In the genomic region with DNA sequence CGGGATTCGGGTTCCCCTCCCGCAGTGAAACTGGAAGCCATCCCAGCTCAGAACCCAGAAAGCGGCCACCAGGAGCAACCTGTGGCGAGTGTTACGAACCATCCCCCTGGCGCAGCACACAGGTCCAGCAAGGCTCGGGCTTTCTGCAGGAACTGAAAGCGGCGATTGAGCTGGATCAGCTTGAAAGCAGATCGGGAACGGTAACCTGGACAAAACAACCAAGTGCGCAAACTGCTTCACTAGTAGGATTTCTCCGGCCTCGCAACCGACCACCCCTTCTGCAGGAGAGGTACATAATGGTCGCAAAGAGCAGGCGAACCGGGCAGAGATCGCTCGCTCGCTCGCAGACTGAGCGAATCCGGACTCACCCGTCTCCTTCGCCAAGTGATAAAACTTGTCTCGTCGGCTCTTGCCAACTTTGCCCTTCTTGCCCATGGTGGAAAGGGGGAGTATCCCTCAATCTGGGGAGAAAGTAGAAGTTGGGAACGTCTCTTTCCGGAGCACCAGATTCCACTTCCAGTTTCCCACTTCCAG, we compare ENCODE assay signal across 8 cellular contexts. TPM values are rescaled to one million over a fixed set of nuclear protein-coding genes. Genes with fewer than 3 reads are reported as not detected.
A peak's percentile ranks its signal among the peaks of the same experiment; 100 is the strongest.
DNase-seq lines count a peak whose midpoint lies in the region; ATAC-seq, FAIRE-seq and TF ChIP-seq lines count a peak whose summit lies in the region.

No MANE protein-coding gene starts in this region.

- POLR2A ChIA-PET in AG04449 (lab: Yijun Ruan, JAX) (interaction anchor here (0.6 to 2.4 kb wide), 5 partner anchors 9 to 434 kb away, joined by 3 to 13 read pairs (median 5); a partner anchor contains a TSS), endothelial cell of umbilical vein (lab: Charles Lee) (interaction anchor here (1.3 kb wide), 1 partner anchor 128 kb away, joined by 4 read pairs; no protein-coding TSS in a partner anchor)
- POLR2A ChIA-PET in naive thymus-derived CD8-positive, alpha-beta T cell (lab: Charles Lee), result interaction anchor here (1.0 to 10.4 kb wide), 9 partner anchors 13 to 319 kb away, joined by 3 to 177 read pairs (median 4); a partner anchor contains a TSS

- TF ChIP-seq CTCF in AG04449 (IDR thresholded peaks at IDR 0.05; ENCODE audit: insufficient read depth, low read length, missing control alignments) (no peak), RWPE2 (IDR thresholded peaks at IDR 0.05; ENCODE audit: poor library complexity, severe bottlenecking) (no peak), endothelial cell of umbilical vein (IDR thresholded peaks at IDR 0.05; ENCODE audit: extremely low read depth in 1 of 2, insufficient read depth in 1 of 2, low read depth in 1 of 2, low read length in 2 of 2) (peak in 1 of 2 donors; percentile 14)

- no peaks in the 10 kb centered on the region for H4K20me1 ChIP-seq in endothelial cell of umbilical vein (replicated peaks; ENCODE audit: control insufficient read depth, extremely low read depth, insufficient read depth, low read length)

- peaks cover 42% of the 10 kb centered on the region for H3K79me2 ChIP-seq in endothelial cell of umbilical vein (ENCODE audit: control insufficient read depth, insufficient read depth, low read length)

- ATAC-seq in GM21515 (IDR thresholded peaks at IDR 0.05; ENCODE audit: unreplicated experiment) (peak; percentile 7), RWPE2 (ENCODE audit: low read depth) (peak; percentile 10), HG02973 (IDR thresholded peaks at IDR 0.05; ENCODE audit: unreplicated experiment) (no peak)
- ATAC-seq in naive thymus-derived CD8-positive, alpha-beta T cell, result peak; percentile 12 to 14

- H3K9me1 ChIP-seq in endothelial cell of umbilical vein (replicated peaks; ENCODE audit: control insufficient read depth, extremely low read depth, insufficient read depth, low read length), result no peaks in the 10 kb centered on the region

- dilution Hi-C loops in endothelial cell of umbilical vein (cut with MboI; ENCODE audit: extremely low pct_ligation_motif_present, low sequenced_read_pairs), result no loop called here

- H3K4me3 ChIP-seq in AG04449 (ENCODE audit: low read depth, low read length) (peak overlapping the region; percentile 84), RWPE2 (ENCODE audit: severe bottlenecking) (peak overlapping the region; percentile 96), endothelial cell of umbilical vein (replicated peaks in 1 of 3; ENCODE audit: insufficient read depth in 1 of 3, low read depth in 1 of 3, low read length in 3 of 3) (peak overlapping the region; percentile 47 to 81 (median 72))

- peak overlapping the region; percentile 89 for H3K4me2 ChIP-seq in endothelial cell of umbilical vein (ENCODE audit: insufficient read depth, low read length)

- H3K9me3 Mint-ChIP-seq in naive thymus-derived CD8-positive, alpha-beta T cell, result no peaks in the 10 kb centered on the region

- H3K36me3 Mint-ChIP-seq in naive thymus-derived CD8-positive, alpha-beta T cell, result peaks cover 9 to 73% (median 25%) of the 10 kb centered on the region in 3 donors

- intact Hi-C loops in endothelial cell of umbilical vein (cut with micrococcal nuclease), result loop anchor here (1.0 to 10.0 kb wide), 4 partner anchors 15 to 1252 kb away; a partner anchor contains a TSS

- H3K9ac ChIP-seq in endothelial cell of umbilical vein (replicated peaks; ENCODE audit: extremely low read depth, insufficient read depth, low read length), result peak overlapping the region; percentile 86

- no peak for TF ChIP-seq POLR2A in endothelial cell of umbilical vein (IDR thresholded peaks at IDR 0.05; ENCODE audit: low read depth, low read length)

- H3K9me3 ChIP-seq in RWPE2 (ENCODE audit: severe bottlenecking), result no peaks in the 10 kb centered on the region
- H3K9me3 ChIP-seq in endothelial cell of umbilical vein (replicated peaks; ENCODE audit: control insufficient read depth, insufficient read depth, low read length), result no peaks in the 10 kb centered on the region

- H3K27me3 ChIP-seq in RWPE2 (ENCODE audit: insufficient read depth, poor library complexity, severe bottlenecking), result no peaks in the 10 kb centered on the region
- no peaks in the 10 kb centered on the region for H3K27me3 ChIP-seq in endothelial cell of umbilical vein (ENCODE audit: control insufficient read depth in 2 of 2, insufficient read depth in 2 of 2, low read length in 2 of 2)

- H3K36me3 ChIP-seq in RWPE2 (ENCODE audit: low read depth), result peaks cover 82% of the 10 kb centered on the region
- H3K36me3 ChIP-seq in endothelial cell of umbilical vein (ENCODE audit: control insufficient read depth in 2 of 2, extremely low read depth in 1 of 2, insufficient read depth in 2 of 2, low read length in 2 of 2), result peaks cover 46 to 56% of the 10 kb centered on the region in 2 experiments

- peak overlapping the region; percentile 97 to 100 (median 99) for H3K27ac Mint-ChIP-seq in naive thymus-derived CD8-positive, alpha-beta T cell

- CTCF ChIA-PET in AG04449 (lab: Yijun Ruan, JAX), result interaction anchor here (0.8 to 0.9 kb wide), 2 partner anchors 22 to 25 kb away, joined by 3 read pairs; no protein-coding TSS in a partner anchor
- CTCF ChIA-PET in endothelial cell of umbilical vein (lab: Charles Lee), result interaction anchor here (1.1 to 1.4 kb wide), 3 partner anchors 8 to 84 kb away, joined by 3 to 4 read pairs (median 3); no protein-coding TSS in a partner anchor

- TSS peak; percentile 46 for BruUV-seq in endothelial cell of umbilical vein (replicated peaks; lab: Mats Ljungman, UMichigan)

- H3K27ac ChIP-seq in RWPE2 (ENCODE audit: poor library complexity, severe bottlenecking) (peak overlapping the region; percentile 65), endothelial cell of umbilical vein (ENCODE audit: insufficient read depth, low read depth, low read length) (peak overlapping the region; percentile 92)

- H3K4me1 ChIP-seq in RWPE2 (ENCODE audit: insufficient read depth, poor library complexity, severe bottlenecking) (peaks cover 8% of the 10 kb centered on the region), endothelial cell of umbilical vein (ENCODE audit: control insufficient read depth, extremely low read depth, insufficient read depth, low read length) (peaks cover 23% of the 10 kb centered on the region)

- peaks cover 39 to 81% (median 79%) of the 10 kb centered on the region in 4 donors for H3K4me1 Mint-ChIP-seq in naive thymus-derived CD8-positive, alpha-beta T cell

- H3K4me3 Mint-ChIP-seq in naive thymus-derived CD8-positive, alpha-beta T cell, result peak overlapping the region; percentile 92 to 100 (median 98)

- DNase-seq in AG04449 (ENCODE audit: low read depth, low spot score) (no peak), RWPE2 (ENCODE audit: low spot score) (no peak), endothelial cell of umbilical vein (ENCODE audit: low read depth, low spot score) (no peak), NCI-H1417 treated with DMSO at 0.1 percent for 48 hours (lab: John Stamatoyannopoulos, UW) (no peak), COLO829 (ENCODE audit: low spot score) (no peak)
- DNase-seq in naive thymus-derived CD8-positive, alpha-beta T cell, result peak in 1 of 10 donors; percentile 22

- FAIRE-seq in endothelial cell of umbilical vein (lab: Jason Lieb, UNC), result peak; percentile 50

- H2AFZ ChIP-seq in endothelial cell of umbilical vein (ENCODE audit: low read depth, low read length), result peak overlapping the region; percentile 5

- H3K27me3 Mint-ChIP-seq in naive thymus-derived CD8-positive, alpha-beta T cell, result no peaks in the 10 kb centered on the region

RNA-seq across cellular contexts. Expression of a gene that starts 0.7 kb away (rescaled TPM):
- 179 TPM in 2 replicates for total RNA-seq in endothelial cell of umbilical vein
- polyA plus RNA-seq in endothelial cell of umbilical vein, result 170 and 236 TPM in 2 replicates
- 258 and 310 TPM in 2 replicates for polyA plus RNA-seq in endothelial cell of umbilical vein (2011; cell fraction: cytosol; rRNA removed)
- polyA plus RNA-seq in endothelial cell of umbilical vein (2011; cell fraction: nucleus; rRNA removed), result 206 and 284 TPM in 2 replicates
- 213 and 261 TPM in 2 replicates for polyA plus RNA-seq in endothelial cell of umbilical vein (2012)
- polyA minus RNA-seq in endothelial cell of umbilical vein, result 240 and 255 TPM in 2 replicates
- polyA minus RNA-seq in endothelial cell of umbilical vein (2011; cell fraction: cytosol; rRNA and poly(A)+ RNA removed), result 139 TPM
- polyA minus RNA-seq in endothelial cell of umbilical vein (2011; cell fraction: nucleus; rRNA and poly(A)+ RNA removed), result 57.3 and 70.1 TPM in 2 replicates
- 100 to 1,000 TPM; 139 to 143 TPM for total RNA-seq in naive thymus-derived CD8-positive, alpha-beta T cell
- 100 to 1,000 TPM; 173 to 214 (median 191) TPM for polyA plus RNA-seq in naive thymus-derived CD8-positive, alpha-beta T cell

RNA-seq across cellular contexts. Expression of a gene that starts 0.9 kb away (rescaled TPM):
- 50.2 and 60.2 TPM in 2 replicates for total RNA-seq in endothelial cell of umbilical vein
- polyA plus RNA-seq in endothelial cell of umbilical vein, result 27.3 and 42.1 TPM in 2 replicates
- 43.5 and 45.2 TPM in 2 replicates for polyA plus RNA-seq in endothelial cell of umbilical vein (2011; cell fraction: cytosol; rRNA removed)
- polyA plus RNA-seq in endothelial cell of umbilical vein (2011; cell fraction: nucleus; rRNA removed), result 84.6 and 94.4 TPM in 2 replicates
- 48.1 and 63.3 TPM in 2 replicates for polyA plus RNA-seq in endothelial cell of umbilical vein (2012)
- polyA minus RNA-seq in endothelial cell of umbilical vein, result 53.2 and 70.8 TPM in 2 replicates
- polyA minus RNA-seq in endothelial cell of umbilical vein (2011; cell fraction: cytosol; rRNA and poly(A)+ RNA removed), result 41.7 TPM
- polyA minus RNA-seq in endothelial cell of umbilical vein (2011; cell fraction: nucleus; rRNA and poly(A)+ RNA removed), result 31.7 and 36.8 TPM in 2 replicates
- 10 to 100 TPM; 71.9 to 75.7 TPM for total RNA-seq in naive thymus-derived CD8-positive, alpha-beta T cell
- 10 to 100 TPM; 16.8 to 43.1 (median 24.0) TPM for polyA plus RNA-seq in naive thymus-derived CD8-positive, alpha-beta T cell

RNA-seq across cellular contexts. Expression of a gene that starts 15.9 kb away (rescaled TPM):
- total RNA-seq in endothelial cell of umbilical vein, result 50.3 and 51.2 TPM in 2 replicates
- 55.7 and 62.8 TPM in 2 replicates for polyA plus RNA-seq in endothelial cell of umbilical vein
- 56.1 and 58.7 TPM in 2 replicates for polyA plus RNA-seq in endothelial cell of umbilical vein (2011; cell fraction: cytosol; rRNA removed)
- polyA plus RNA-seq in endothelial cell of umbilical vein (2011; cell fraction: nucleus; rRNA removed), result 70.9 and 82.3 TPM in 2 replicates
- 53.4 and 69.3 TPM in 2 replicates for polyA plus RNA-seq in endothelial cell of umbilical vein (2012)
- 59.7 and 61.2 TPM in 2 replicates for polyA minus RNA-seq in endothelial cell of umbilical vein
- polyA minus RNA-seq in endothelial cell of umbilical vein (2011; cell fraction: cytosol; rRNA and poly(A)+ RNA removed), result 15.7 TPM
- polyA minus RNA-seq in endothelial cell of umbilical vein (2011; cell fraction: nucleus; rRNA and poly(A)+ RNA removed), result 25.6 and 32.2 TPM in 2 replicates
- total RNA-seq in naive thymus-derived CD8-positive, alpha-beta T cell, result 100 to 1,000 TPM; 105 to 110 TPM
- 100 to 1,000 TPM in 1 of 3 donors, 10 to 100 TPM in 2; 65.9 to 112 (median 91.5) TPM for polyA plus RNA-seq in naive thymus-derived CD8-positive, alpha-beta T cell

RNA-seq across cellular contexts. Expression of a gene that starts 46.9 kb away (rescaled TPM):
- total RNA-seq in endothelial cell of umbilical vein, result not detected in 2 replicates
- not detected in 2 replicates for polyA plus RNA-seq in endothelial cell of umbilical vein
- polyA plus RNA-seq in endothelial cell of umbilical vein (2011; cell fraction: cytosol; rRNA removed), result not detected in 2 replicates
- not detected in 2 replicates for polyA plus RNA-seq in endothelial cell of umbilical vein (2011; cell fraction: nucleus; rRNA removed)
- polyA plus RNA-seq in endothelial cell of umbilical vein (2012), result not detected in 2 replicates
- not detected in 2 replicates for polyA minus RNA-seq in endothelial cell of umbilical vein
- not detected for polyA minus RNA-seq in endothelial cell of umbilical vein (2011; cell fraction: cytosol; rRNA and poly(A)+ RNA removed)
- polyA minus RNA-seq in endothelial cell of umbilical vein (2011; cell fraction: nucleus; rRNA and poly(A)+ RNA removed), result not detected in 2 replicates
- total RNA-seq in naive thymus-derived CD8-positive, alpha-beta T cell, result not detected
- polyA plus RNA-seq in naive thymus-derived CD8-positive, alpha-beta T cell, result not detected

RNA-seq across cellular contexts. Expression of a gene that starts 52.6 kb away (rescaled TPM):
- 111 and 124 TPM in 2 replicates for total RNA-seq in endothelial cell of umbilical vein
- polyA plus RNA-seq in endothelial cell of umbilical vein, result 36.8 and 48.1 TPM in 2 replicates
- 54.4 and 58.2 TPM in 2 replicates for polyA plus RNA-seq in endothelial cell of umbilical vein (2011; cell fraction: cytosol; rRNA removed)
- polyA plus RNA-seq in endothelial cell of umbilical vein (2011; cell fraction: nucleus; rRNA removed), result 310 and 404 TPM in 2 replicates
- 85.7 and 102 TPM in 2 replicates for polyA plus RNA-seq in endothelial cell of umbilical vein (2012)
- polyA minus RNA-seq in endothelial cell of umbilical vein, result 69.2 and 71.4 TPM in 2 replicates
- polyA minus RNA-seq in endothelial cell of umbilical vein (2011; cell fraction: cytosol; rRNA and poly(A)+ RNA removed), result 23.7 TPM
- 91.2 and 163 TPM in 2 replicates for polyA minus RNA-seq in endothelial cell of umbilical vein (2011; cell fraction: nucleus; rRNA and poly(A)+ RNA removed)
- total RNA-seq in naive thymus-derived CD8-positive, alpha-beta T cell, result 100 to 1,000 TPM; 169 to 175 TPM
- polyA plus RNA-seq in naive thymus-derived CD8-positive, alpha-beta T cell, result 10 to 100 TPM in 2 of 3 donors, 1 to 10 TPM in 1; 8.9 to 18.5 (median 13.2) TPM
